Comparison of ENCODE assay signal across 17 cellular contexts in genomic region chr11:1189816-1190215, GRCh38. TPM values are rescaled to one million over a fixed set of nuclear protein-coding genes. Genes with fewer than 3 reads are reported as not detected.
A peak's percentile ranks its signal among the peaks of the same experiment; 100 is the strongest.
DNase-seq lines count a peak whose midpoint lies in the region; ATAC-seq and TF ChIP-seq lines count a peak whose summit lies in the region.
"Not testable (repeated sequence)": the region's sequence is repeated elsewhere in the genome, so short reads cannot be mapped to it uniquely, and the experiment has no call there.
"Had no signal": no experiment of that assay in that cellular context is flagged by ENCODE, and none has a peak within 500 bp of the region (broad histone marks: within the 10 kb centered on the region; RNA-seq: fewer than 3 reads in every experiment).

No MANE protein-coding gene starts in this region.

- intact Hi-C loops in Right ventricle myocardium superior (cut with DNase I); sigmoid colon (cut with DNase I): not testable (repeated sequence)

- not testable (repeated sequence) for H3K36me3 ChIP-seq in RWPE2 (ENCODE audit: low read depth); sigmoid colon

- not testable (repeated sequence) for H3K4me1 ChIP-seq in RWPE2 (ENCODE audit: insufficient read depth, poor library complexity, severe bottlenecking); sigmoid colon

- not testable (repeated sequence) for H3K4me1 Mint-ChIP-seq in chondrocyte (ENCODE audit: low read depth)

- H3K9me3 ChIP-seq in RWPE2 (ENCODE audit: severe bottlenecking); sigmoid colon: not testable (repeated sequence)

- H3K4me3 Mint-ChIP-seq in chondrocyte (ENCODE audit: unreplicated experiment) = not testable (repeated sequence)

- H3K27me3 Mint-ChIP-seq in chondrocyte (ENCODE audit: low read depth) = not testable (repeated sequence)

- H3K27me3 ChIP-seq in RWPE2 (ENCODE audit: insufficient read depth, poor library complexity, severe bottlenecking) = not testable (repeated sequence)
- H3K27me3 ChIP-seq in sigmoid colon = peaks cover 0 to 28% (median 0%) of the 10 kb centered on the region in 3 donors

- ATAC-seq in RWPE2 (ENCODE audit: low read depth); Right ventricle myocardium superior (ENCODE audit: poor library complexity); left lobe of liver: not testable (repeated sequence)

- TF ChIP-seq CTCF in RWPE2 (IDR thresholded peaks at IDR 0.05; ENCODE audit: poor library complexity, severe bottlenecking); chondrocyte (IDR thresholded peaks at IDR 0.05); sigmoid colon (IDR thresholded peaks at IDR 0.05): not testable (repeated sequence)

- DNase-seq in RWPE2 (ENCODE audit: low spot score) = peak; percentile 10
- DNase-seq in activated CD8-positive, alpha-beta memory T cell treated with anti-CD3 and anti-CD28 coated beads, Interleukin-2, amount 50 U/mL, for 4 hours = peak; percentile 1
- DNase-seq in chondrocyte (ENCODE audit: low spot score) = peak; percentile 46
- peak; percentile 13 for DNase-seq in Right ventricle myocardium superior
- peak; percentile 36 for DNase-seq in left lobe of liver (ENCODE audit: low spot score)
- DNase-seq in mesenteric fat pad (ENCODE audit: low spot score) = peak; percentile 53
- DNase-seq in sigmoid colon = peak; percentile 18

- H3K9me3 Mint-ChIP-seq in chondrocyte (ENCODE audit: low read depth) = not testable (repeated sequence)

- not testable (repeated sequence) for TF ChIP-seq POLR2A in sigmoid colon (IDR thresholded peaks at IDR 0.05)

- not testable (repeated sequence) for TF ChIP-seq EP300 in sigmoid colon (IDR thresholded peaks at IDR 0.05)

- not testable (repeated sequence) for H3K27ac ChIP-seq in RWPE2 (ENCODE audit: poor library complexity, severe bottlenecking); sigmoid colon

- not testable (repeated sequence) for H3K27ac Mint-ChIP-seq in chondrocyte (ENCODE audit: unreplicated experiment)

- not testable (repeated sequence) for H3K36me3 Mint-ChIP-seq in chondrocyte (ENCODE audit: low read depth)

- 83 to 95% methylated on average over 7 to 12 of the region's 12 CpGs for WGBS in sigmoid colon, 2 donors

- not testable (repeated sequence) for H3K4me3 ChIP-seq in RWPE2 (ENCODE audit: severe bottlenecking); sigmoid colon

RNA-seq across cellular contexts. Expression of gene MUC5AC, which starts 32.1 kb away (rescaled TPM):
- total RNA-seq in chondrocyte (not detected in 3 replicates), Right ventricle myocardium superior (not detected), left lobe of liver (0.03 TPM), mesenteric fat pad (not detected), sigmoid colon (under 1 TPM in 1 of 4 donors, not detected in 3; under 0.01 TPM)
- polyA plus RNA-seq in sigmoid colon = under 1 TPM in 2 of 3 donors, not detected in 1; under 0.01 to 0.09 TPM
- total RNA-seq: A172; A673; CD4-positive, CD25-positive, alpha-beta regulatory T cell; CD8-positive, alpha-beta T cell; GM12878; GM23248; H1; H7 had no signal
- polyA plus RNA-seq: BJ; CD4-positive, CD25-positive, alpha-beta regulatory T cell; GM23248; H1 had no signal

RNA-seq across cellular contexts. Expression of gene MUC5B, which starts 33.0 kb away (rescaled TPM):
- total RNA-seq in chondrocyte (not detected in 3 replicates), Right ventricle myocardium superior (not detected), left lobe of liver (4.1 TPM), mesenteric fat pad (not detected), sigmoid colon (under 1 TPM in 1 of 4 donors, not detected in 3; 0.83 TPM)
- polyA plus RNA-seq in sigmoid colon = 100 to 1,000 TPM in 1 of 3 donors, 1 to 10 TPM in 2; 1.4 to 131 (median 4.2) TPM
- total RNA-seq: A172; A673; Caco-2; CD4-positive, CD25-positive, alpha-beta regulatory T cell; CD8-positive, alpha-beta T cell; GM23248 had no signal
- polyA plus RNA-seq: BJ; CD4-positive, CD25-positive, alpha-beta regulatory T cell; GM12878; GM23248 had no signal

Comparison
In these comparisons a context has a peak if more than half of its experiments do, and no peak if none do; other contexts are left out.
1. DNase-seq: peak in every context shown above with its lines; median percentile 53 in mesenteric fat pad; 46 in chondrocyte; 36 in left lobe of liver; 18 in sigmoid colon; 13 in Right ventricle myocardium superior; 10 in RWPE2; 1 in activated CD8-positive, alpha-beta memory T cell treated with anti-CD3 and anti-CD28 coated beads, Interleukin-2, amount 50 U/mL, for 4 hours.